19 cellular contexts compared by ENCODE assay signal in genomic region chr15:69060744-69061143, GRCh38. TPM values are rescaled to one million over a fixed set of nuclear protein-coding genes. Genes with fewer than 3 reads are reported as not detected.
DNase-seq lines count a peak whose midpoint lies in the region; ATAC-seq, FAIRE-seq and TF ChIP-seq lines count a peak whose summit lies in the region.
"Had no signal": no experiment of that assay in that cellular context is flagged by ENCODE, and none has a peak within 500 bp of the region (broad histone marks: within the 10 kb centered on the region; RNA-seq: fewer than 3 reads in every experiment).

No MANE protein-coding gene starts in this region.

- no peak for FAIRE-seq in HepG2 (lab: Jason Lieb, UNC)
- FAIRE-seq in small intestine (lab: Jason Lieb, UNC), result no peak

- H3K4me2 ChIP-seq in HepG2 (ENCODE audit: low read depth, low read length) (peak overlapping the region; percentile 45; the same call in 1 of the 2 replicates), OCI-LY3 (ENCODE audit: low read length) (peak overlapping the region; percentile 25; the same call in 1 of the 2 replicates)

- no peak overlapping the region for H3K4me3 Mint-ChIP-seq in activated naive CD4-positive, alpha-beta T cell treated with anti-CD3 and anti-CD28 coated beads, Interleukin-2, amount 10 ng/mL, durations not matched to agents 7 days and 5 days
- no peak overlapping the region for H3K4me3 Mint-ChIP-seq in immature natural killer cell
- H3K4me3 Mint-ChIP-seq: B cell had no signal

- no TSS peak for BruUV-seq in HepG2 (replicated peaks; lab: Mats Ljungman, UMichigan)

- H3K36me3 ChIP-seq in HepG2 (replicated peaks in 1 of 2; ENCODE audit: control insufficient read depth in 1 of 2, insufficient read depth in 2 of 2, low read length in 2 of 2), result no peaks in the 10 kb centered on the region
- H3K36me3 ChIP-seq in right lobe of liver, result no peaks in the 10 kb centered on the region
- no peaks in the 10 kb centered on the region for H3K36me3 ChIP-seq in OCI-LY3 (replicated peaks; ENCODE audit: low read depth, low read length)
- H3K36me3 ChIP-seq in small intestine (ENCODE audit: control insufficient read depth in 2 of 2, insufficient read depth in 2 of 2, low read length in 2 of 2), result no peaks in the 10 kb centered on the region
- H3K36me3 ChIP-seq: tibial artery had no signal

- TF ChIP-seq EP300 in HepG2 (IDR thresholded peaks at IDR 0.05; ENCODE audit: low read depth in 2 of 2, low read length in 2 of 2), result no peak
- no peak for TF ChIP-seq EP300 in HepG2 (CRISPR knock-in tag; IDR thresholded peaks at IDR 0.05; ENCODE audit: borderline replicate concordance)

- peaks cover 28% of the 10 kb centered on the region for H3K4me1 ChIP-seq in HepG2 (ENCODE audit: insufficient read depth, low read length)
- peaks cover 0 to 9% (median 4%) of the 10 kb centered on the region in 4 donors for H3K4me1 ChIP-seq in right lobe of liver
- peaks cover 10% of the 10 kb centered on the region for H3K4me1 ChIP-seq in OCI-LY3 (ENCODE audit: low read length)
- no peaks in the 10 kb centered on the region for H3K4me1 ChIP-seq in small intestine (ENCODE audit: control insufficient read depth in 2 of 2, insufficient read depth in 1 of 2, low read depth in 1 of 2, low read length in 1 of 2)
- H3K4me1 ChIP-seq: tibial artery had no signal

- no peak for DNase-seq in HepG2 (ENCODE audit: low spot score)
- DNase-seq in right lobe of liver, result no peak
- DNase-seq in activated naive CD4-positive, alpha-beta T cell treated with anti-CD3 and anti-CD28 coated beads, Interleukin-2, amount 10 ng/mL, durations not matched to agents 7 days and 5 days, result peak; percentile 32
- DNase-seq in small intestine, result peak; percentile 19
- DNase-seq in immature natural killer cell, result no peak
- DNase-seq in NCI-H2081 treated with DMSO at 0.1 percent for 48 hours (lab: John Stamatoyannopoulos, UW), result no peak
- no peak for DNase-seq in AG08396 (ENCODE audit: low spot score)
- DNase-seq: foreskin keratinocyte; Kasumi-1; NCI-H1417 treated with DMSO at 0.1 percent for 48 hours; NCI-H226; NK-92 treated with Interleukin-12 subunit alpha and Interleukin-12 subunit beta, amount 100 ng/mL, for 24 hours; SIG-M5; T-helper 9 cell; tibial artery had no signal

- POLR2A ChIA-PET in HepG2 (lab: Yijun Ruan, JAX), result no interaction called here

- WGBS in HepG2 (ENCODE audit: low lambda C conversion rate), result 35% methylated on average over 4 of the region's 4 CpGs
- 73% methylated on average over 3 of the region's 4 CpGs for WGBS in right lobe of liver (ENCODE audit: insufficient coverage, low coverage, low lambda C conversion rate, missing lambda C conversion rate)
- 47 to 50% (median 49%) methylated on average over 4 of the region's 4 CpGs for WGBS in small intestine, 3 donors

- no peak for TF ChIP-seq POLR2A in HepG2 (IDR thresholded peaks at IDR 0.05; ENCODE audit: insufficient read depth in 1 of 2, low read depth in 2 of 2, low read length in 2 of 2)
- TF ChIP-seq POLR2A in right lobe of liver (IDR thresholded peaks at IDR 0.05), result no peak

- H3K4me3 ChIP-seq in HepG2 (replicated peaks in 1 of 3; ENCODE audit: insufficient read depth in 1 of 3, low read depth in 2 of 3, low read length in 3 of 3), result 0 out of 6 replicates have a peak overlapping the region, but pooled peaks of 1 of the 3 experiments have one; percentile 2
- H3K4me3 ChIP-seq in right lobe of liver, result no peak overlapping the region
- H3K4me3 ChIP-seq in OCI-LY3 (ENCODE audit: low read length), result no peak overlapping the region
- no peak overlapping the region for H3K4me3 ChIP-seq in small intestine (ENCODE audit: low read depth in 1 of 2, low read length in 2 of 2)
- H3K4me3 ChIP-seq: tibial artery had no signal

- H3K27ac ChIP-seq in HepG2 (ENCODE audit: extremely low read length, insufficient read depth, low read length) (no peak overlapping the region), right lobe of liver (no peak overlapping the region), OCI-LY3 (ENCODE audit: low read length) (no peak overlapping the region), small intestine (ENCODE audit: low read depth in 1 of 2, low read length in 1 of 2) (no peak overlapping the region)
- H3K27ac ChIP-seq: foreskin keratinocyte, tibial artery had no signal

- H3K27me3 ChIP-seq in HepG2 (ENCODE audit: control insufficient read depth in 1 of 2, insufficient read depth in 2 of 2, low read length in 2 of 2) (peaks cover 0 to 20% of the 10 kb centered on the region in 2 experiments; a peak in 2 of 5 replicates), right lobe of liver (no peaks in the 10 kb centered on the region), OCI-LY3 (ENCODE audit: low read depth, low read length) (peaks cover 21% of the 10 kb centered on the region), small intestine (ENCODE audit: control insufficient read depth in 2 of 2, insufficient read depth in 2 of 2, low read length in 2 of 2) (no peaks in the 10 kb centered on the region)

- no peak overlapping the region for H2AFZ ChIP-seq in HepG2 (ENCODE audit: low read length)
- no peak overlapping the region for H2AFZ ChIP-seq in OCI-LY3 (ENCODE audit: low read depth, low read length)

- peaks cover 25% of the 10 kb centered on the region for H3K4me1 Mint-ChIP-seq in activated naive CD4-positive, alpha-beta T cell treated with anti-CD3 and anti-CD28 coated beads, Interleukin-2, amount 10 ng/mL, durations not matched to agents 7 days and 5 days
- H3K4me1 Mint-ChIP-seq in immature natural killer cell, result peaks cover 0 to 4% of the 10 kb centered on the region in 2 donors

- TF ChIP-seq CTCF in HepG2 (CRISPR knock-in tag; IDR thresholded peaks at IDR 0.05), result no peak
- TF ChIP-seq CTCF in right lobe of liver (IDR thresholded peaks at IDR 0.05), result no peak
- TF ChIP-seq CTCF in OCI-LY3 (IDR thresholded peaks at IDR 0.05; ENCODE audit: low read depth, low read length), result no peak

- H3K27ac Mint-ChIP-seq in activated naive CD4-positive, alpha-beta T cell treated with anti-CD3 and anti-CD28 coated beads, Interleukin-2, amount 10 ng/mL, durations not matched to agents 7 days and 5 days, result no peak overlapping the region
- H3K27ac Mint-ChIP-seq in immature natural killer cell, result no peak overlapping the region
- H3K27ac Mint-ChIP-seq: B cell had no signal

- no peaks in the 10 kb centered on the region for H3K79me2 ChIP-seq in HepG2 (ENCODE audit: insufficient read depth, low read length)
- no peaks in the 10 kb centered on the region for H3K79me2 ChIP-seq in OCI-LY3 (ENCODE audit: low read length)

- intact Hi-C loops in HepG2 (cut with micrococcal nuclease; ENCODE audit: unreplicated experiment), result no loop called here
- intact Hi-C loops in right lobe of liver (cut with DNase I), result loop anchor here in 1 of 2 donors (10.0 kb wide), 1 partner anchor 74 kb away; no protein-coding TSS in a partner anchor

- H3K9ac ChIP-seq in HepG2 (ENCODE audit: insufficient read depth, low read depth, low read length), result no peak overlapping the region
- no peak overlapping the region for H3K9ac ChIP-seq in OCI-LY3 (ENCODE audit: low read length)

- in situ Hi-C loops in HepG2 (cut with HindIII; ENCODE audit: extremely low pct_ligation_motif_present, low pct_unique_long_range_greater_than_20kb), result no loop called here

- no peaks in the 10 kb centered on the region for H4K20me1 ChIP-seq in HepG2 (ENCODE audit: insufficient read depth, low read length)
- no peaks in the 10 kb centered on the region for H4K20me1 ChIP-seq in OCI-LY3 (ENCODE audit: insufficient read depth, low read length)

- TF ChIP-seq RAD21 in HepG2 (CRISPR knock-in tag; IDR thresholded peaks at IDR 0.05), result no peak

- CTCF ChIA-PET in HepG2 (lab: Yijun Ruan, JAX; ENCODE audit: low intra/inter-chr PET ratio, low total read pairs), result interaction anchor here (2.9 to 3.2 kb wide), 2 partner anchors 165 to 204 kb away, joined by 26 to 33 read pairs; no protein-coding TSS in a partner anchor
- CTCF ChIA-PET in activated naive CD4-positive, alpha-beta T cell treated with anti-CD3 and anti-CD28 coated beads, Interleukin-2, amount 10 ng/mL, durations not matched to agents 7 days and 5 days (lab: Charles Lee), result no interaction called here

- no peak for ATAC-seq in HepG2
- ATAC-seq in right lobe of liver, result no peak
- ATAC-seq: foreskin keratinocyte had no signal

- H3K9me3 ChIP-seq in HepG2 (ENCODE audit: low read length), result no peaks in the 10 kb centered on the region
- no peaks in the 10 kb centered on the region for H3K9me3 ChIP-seq in right lobe of liver
- H3K9me3 ChIP-seq in OCI-LY3 (ENCODE audit: insufficient read depth, low read length), result no peaks in the 10 kb centered on the region
- H3K9me3 ChIP-seq in small intestine (ENCODE audit: control insufficient read depth, low read depth), result no peaks in the 10 kb centered on the region
- H3K9me3 ChIP-seq: tibial artery had no signal

- H3K36me3 Mint-ChIP-seq in activated naive CD4-positive, alpha-beta T cell treated with anti-CD3 and anti-CD28 coated beads, Interleukin-2, amount 10 ng/mL, durations not matched to agents 7 days and 5 days, result no peaks in the 10 kb centered on the region
- H3K36me3 Mint-ChIP-seq in immature natural killer cell, result no peaks in the 10 kb centered on the region

- H3K9me3 Mint-ChIP-seq in activated naive CD4-positive, alpha-beta T cell treated with anti-CD3 and anti-CD28 coated beads, Interleukin-2, amount 10 ng/mL, durations not matched to agents 7 days and 5 days, result no peaks in the 10 kb centered on the region
- no peaks in the 10 kb centered on the region for H3K9me3 Mint-ChIP-seq in immature natural killer cell

- H3K27me3 Mint-ChIP-seq in activated naive CD4-positive, alpha-beta T cell treated with anti-CD3 and anti-CD28 coated beads, Interleukin-2, amount 10 ng/mL, durations not matched to agents 7 days and 5 days, result peaks cover 10% of the 10 kb centered on the region
- H3K27me3 Mint-ChIP-seq in immature natural killer cell (ENCODE audit: low read depth in 3 of 3), result peaks cover 3 to 10% (median 8%) of the 10 kb centered on the region in 3 donors

RNA-seq across cellular contexts. Expression of gene NOX5, which starts 46.2 kb away (rescaled TPM):
- total RNA-seq in HepG2 (2016; rRNA removed; fragmentation: Illumina TruSeq; extraction: Trizol) (not detected in 2 replicates), right lobe of liver (under 1 TPM in 3 of 6 experiments, not detected in 3; 0.06 to 0.15 (median 0.11) TPM)
- total RNA-seq in HepG2 (2016; cell fraction: cytosol; rRNA removed; fragmentation: Illumina TruSeq; extraction: Trizol; ENCODE audit: low read depth), result not detected in 2 replicates
- not detected in 2 replicates for total RNA-seq in HepG2 (2016; cell fraction: insoluble cytoplasmic fraction; rRNA removed; fragmentation: Illumina TruSeq; extraction: Trizol)
- not detected in 2 replicates for total RNA-seq in HepG2 (2016; cell fraction: membrane; rRNA removed; fragmentation: Illumina TruSeq; extraction: Trizol)
- not detected in 2 replicates for total RNA-seq in HepG2 (2016; cell fraction: nucleus; rRNA removed; fragmentation: Illumina TruSeq; extraction: Trizol)
- polyA plus RNA-seq in HepG2 (2011; rRNA removed) (not detected in 2 replicates), small intestine (under 1 TPM in 1 of 3 donors, not detected in 2; 0.04 TPM), immature natural killer cell (1 to 10 TPM in 1 of 3 donors, not detected in 2; 1.1 TPM)
- not detected in 2 replicates for polyA plus RNA-seq in HepG2 (2011; cell fraction: cytosol; rRNA removed)
- not detected in 2 replicates for polyA plus RNA-seq in HepG2 (2011; cell fraction: nucleus; rRNA removed)
- not detected in 2 replicates for polyA plus RNA-seq in HepG2 (2012)
- not detected in 2 replicates for polyA plus RNA-seq in HepG2 (2016; cell fraction: cytosol; fragmentation: Illumina TruSeq; extraction: Trizol; ENCODE audit: low read depth)
- polyA plus RNA-seq in HepG2 (2016; cell fraction: insoluble cytoplasmic fraction; fragmentation: Illumina TruSeq; extraction: Trizol; ENCODE audit: low read depth), result not detected in 2 replicates
- polyA plus RNA-seq in HepG2 (2016; cell fraction: membrane; fragmentation: Illumina TruSeq; extraction: Trizol; ENCODE audit: low read depth), result not detected in 2 replicates
- not detected in 2 replicates for polyA plus RNA-seq in HepG2 (2016; cell fraction: nucleus; fragmentation: Illumina TruSeq; extraction: Trizol; ENCODE audit: insufficient read depth, low read depth)
- 2.3 TPM in 1 of 2 replicates, not detected in the other for polyA minus RNA-seq in HepG2 (2011; rRNA and poly(A)+ RNA removed; ENCODE audit: low replicate concordance)
- polyA minus RNA-seq in HepG2 (2011; cell fraction: cytosol; rRNA and poly(A)+ RNA removed), result not detected in 2 replicates
- not detected in 2 replicates for polyA minus RNA-seq in HepG2 (2011; cell fraction: nucleus; rRNA and poly(A)+ RNA removed)
- total RNA-seq: chondrocyte had no signal
- polyA plus RNA-seq: neural cell had no signal

Comparison
In these comparisons a context has a peak if more than half of its experiments do, and no peak if none do; other contexts are left out.
1. DNase-seq: peak in activated naive CD4-positive, alpha-beta T cell treated with anti-CD3 and anti-CD28 coated beads, Interleukin-2, amount 10 ng/mL, durations not matched to agents 7 days and 5 days (single experiment) and small intestine (single experiment); none in HepG2 (single experiment), right lobe of liver (0 of 3), immature natural killer cell (0 of 3), NCI-H2081 treated with DMSO at 0.1 percent for 48 hours (single experiment) and AG08396 (single experiment).